Comparison of ENCODE assay signal across 20 cellular contexts in the genomic region with DNA sequence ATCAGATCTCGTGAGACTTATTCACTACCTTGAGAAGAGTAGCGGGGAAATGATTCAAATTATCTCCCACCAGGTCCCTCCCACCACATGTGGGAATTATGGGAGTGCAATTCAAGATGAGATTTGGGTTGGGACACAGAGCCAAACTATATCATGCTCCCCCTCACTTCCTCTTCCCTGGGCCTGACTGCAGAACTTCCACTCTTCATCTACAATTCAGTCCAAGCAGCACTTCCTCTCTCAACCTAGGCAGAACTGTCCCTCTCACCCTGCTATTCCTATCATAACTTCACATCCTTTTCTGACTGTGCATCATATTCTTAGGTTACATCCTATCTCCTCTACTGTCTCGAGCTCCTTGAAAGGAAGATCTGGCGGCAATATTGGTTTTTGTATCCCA.
"Had no signal": no experiment of that assay in that cellular context is flagged by ENCODE, and none has a peak within 500 bp of the region (broad histone marks: within the 10 kb centered on the region; RNA-seq: fewer than 3 reads in every experiment).

No MANE protein-coding gene starts in this region.

- ATAC-seq: esophagus mucosa; heart left ventricle; pancreas; right cardiac atrium; stimulated activated effector memory CD8-positive, alpha-beta T cell treated with anti-CD3 and anti-CD28 coated beads, Interleukin-12 subunit alpha, Interleukin-12 subunit beta, amount 100 ng/mL, for 72 hours; stimulated activated naive CD8-positive, alpha-beta T cell treated with anti-CD3 and anti-CD28 coated beads, Interleukin-15, Interleukin-2, amounts not matched to agents 100 U/mL and 50 U/mL, for 24 hours had no signal

- H3K4me2 ChIP-seq: smooth muscle cell had no signal

- H3K4me1 ChIP-seq: pancreas, suprapubic skin, thyroid gland, uterus had no signal

- FAIRE-seq: endometrium, frontal cortex, islet of Langerhans, pancreas had no signal

- H3K9me3 ChIP-seq: heart left ventricle, pancreas, suprapubic skin, thyroid gland, uterus had no signal

- H3K27me3 ChIP-seq: heart left ventricle, pancreas, suprapubic skin, thyroid gland, uterus had no signal

- H3K27ac ChIP-seq: heart left ventricle, pancreas, suprapubic skin, thyroid gland, uterus had no signal

- DNase-seq: effector memory CD4-positive, alpha-beta T cell; heart left ventricle; hippocampal formation; kidney glomerular epithelial cell; naive B cell; occipital lobe; pancreas; right cardiac atrium; stimulated activated CD4-positive, alpha-beta T cell treated with anti-CD3 and anti-CD28 coated beads, Interleukin-4, amount 100 ng/mL, for 1 hour; stimulated activated CD8-positive, alpha-beta memory T cell treated with anti-CD3 and anti-CD28 coated beads, Interleukin-4, amount 100 ng/mL, for 48 hours; stimulated activated naive CD8-positive, alpha-beta T cell treated with anti-CD3 and anti-CD28 coated beads, Interleukin-15, Interleukin-2, amounts not matched to agents 100 U/mL and 50 U/mL, for 24 hours; thyroid gland; uterus had no signal

- H3K36me3 ChIP-seq: heart left ventricle, pancreas, suprapubic skin, thyroid gland, uterus had no signal

- H3K4me3 ChIP-seq: heart left ventricle, pancreas, smooth muscle cell, suprapubic skin, thyroid gland, uterus had no signal
